In genomic region chr15:32898414-32898813, GRCh38 we compare ENCODE assay signal across 13 cellular contexts.
"Had no signal": no experiment of that assay in that cellular context is flagged by ENCODE, and none has a peak within 500 bp of the region (broad histone marks: within the 10 kb centered on the region; RNA-seq: fewer than 3 reads in every experiment).

No MANE protein-coding gene starts in this region.

- H3K4me1 ChIP-seq: stomach had no signal

- H3K27ac ChIP-seq: stomach, thoracic aorta had no signal

- H3K9me3 ChIP-seq: stomach, thoracic aorta had no signal

- H3K36me3 ChIP-seq: thoracic aorta had no signal

- H3K27me3 ChIP-seq: stomach had no signal

- ATAC-seq: activated CD4-positive, CD25-positive, alpha-beta regulatory T cell treated with anti-CD3 and anti-CD28 coated beads, Interleukin-2, amount 50 U/mL, for 24 hours; esophagus mucosa; naive thymus-derived CD4-positive, alpha-beta T cell; right cardiac atrium had no signal

- DNase-seq: activated gamma-delta T cell treated with Interleukin-2 at 50 U/mL for 16 hours; activated naive CD8-positive, alpha-beta T cell treated with anti-CD3 and anti-CD28 coated beads for 36 hours; activated T-cell treated with anti-CD3 and anti-CD28 coated beads, Interleukin-2, amount 50 U/mL, for 48 hours; left colon; naive thymus-derived CD4-positive, alpha-beta T cell; occipital lobe; right cardiac atrium; small intestine; stomach had no signal

- H3K4me3 ChIP-seq: lung, stomach, thoracic aorta had no signal
